ENCODE assay signal across 8 cellular contexts in the genomic region with DNA sequence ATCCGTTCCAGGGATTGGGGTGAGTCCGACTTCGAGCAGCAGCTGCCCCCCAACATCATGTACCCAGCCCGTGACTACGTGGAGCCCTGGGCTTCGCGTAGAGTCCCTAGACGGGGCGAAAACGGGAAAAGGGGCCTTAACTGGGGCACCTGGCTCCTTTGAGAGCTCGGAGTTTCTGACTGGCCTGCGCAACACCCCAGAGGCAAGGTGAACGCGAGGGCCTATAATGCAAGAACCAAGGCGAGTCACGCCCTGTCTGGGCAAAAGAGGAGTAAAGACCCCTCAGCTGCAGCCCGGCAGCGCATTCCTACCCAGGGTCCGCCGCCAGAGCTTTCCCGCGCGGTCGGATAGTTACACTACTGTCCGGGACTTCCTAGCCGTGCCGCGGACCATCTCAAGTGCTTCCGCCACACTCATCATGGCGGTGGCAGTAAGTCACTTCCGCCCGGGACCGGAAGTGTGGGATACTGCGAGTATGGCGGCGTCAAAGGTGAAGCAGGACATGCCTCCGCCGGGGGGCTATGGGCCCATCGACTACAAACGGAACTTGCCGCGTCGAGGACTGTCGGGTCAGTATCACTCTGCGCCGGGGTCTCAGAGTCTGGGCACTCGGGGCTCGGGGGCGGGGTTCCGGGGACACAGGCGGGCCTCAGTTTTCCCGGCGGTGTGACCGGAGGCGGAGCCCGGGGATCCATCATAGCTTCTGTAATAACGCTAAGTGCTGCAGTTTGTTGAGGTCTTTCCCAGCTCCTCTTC. TPM values are rescaled to one million over a fixed set of nuclear protein-coding genes. Genes with fewer than 3 reads are reported as not detected.
DNase-seq lines count a peak whose midpoint lies in the region; ATAC-seq lines count a peak whose summit lies in the region.

A gene (plus strand): TSS at position 462 of the 756 bp plus-strand sequence. CDS start 14 bp downstream, at position 476.

- H3K4me1 Mint-ChIP-seq in activated naive CD4-positive, alpha-beta T cell treated with anti-CD3 and anti-CD28 coated beads, Interleukin-2, amount 10 ng/mL, durations not matched to agents 7 days and 5 days = peaks cover 36% of the 10 kb centered on the region

- H3K36me3 ChIP-seq in SK-N-MC (ENCODE audit: insufficient read depth, low read length) = peaks cover 18% of the 10 kb centered on the region; the same call in 1 of the 2 replicates

- H3K4me3 ChIP-seq in SK-N-MC = peak within 1 kb of the TSS; percentile 99

- H3K9ac ChIP-seq in SK-N-MC (ENCODE audit: insufficient read length) = peak within 1 kb of the TSS; percentile 71

- CTCF ChIA-PET in activated naive CD4-positive, alpha-beta T cell treated with anti-CD3 and anti-CD28 coated beads, Interleukin-2, amount 10 ng/mL, durations not matched to agents 7 days and 5 days (lab: Charles Lee) = interaction anchor here (0.9 to 1.5 kb wide), 4 partner anchors 16 to 155 kb away, joined by 3 to 4 read pairs (median 3); no protein-coding TSS in a partner anchor

- H3K4me3 Mint-ChIP-seq in activated naive CD4-positive, alpha-beta T cell treated with anti-CD3 and anti-CD28 coated beads, Interleukin-2, amount 10 ng/mL, durations not matched to agents 7 days and 5 days = peak within 1 kb of the TSS; percentile 92

- H3K27me3 Mint-ChIP-seq in activated naive CD4-positive, alpha-beta T cell treated with anti-CD3 and anti-CD28 coated beads, Interleukin-2, amount 10 ng/mL, durations not matched to agents 7 days and 5 days = no peaks in the 10 kb centered on the region

- peak; percentile 81 for ATAC-seq in HG02571 (IDR thresholded peaks at IDR 0.05; ENCODE audit: unreplicated experiment)

- no peaks in the 10 kb centered on the region for H3K9me3 ChIP-seq in SK-N-MC (ENCODE audit: low read depth, low read length)

- H3K36me3 Mint-ChIP-seq in activated naive CD4-positive, alpha-beta T cell treated with anti-CD3 and anti-CD28 coated beads, Interleukin-2, amount 10 ng/mL, durations not matched to agents 7 days and 5 days = peaks cover 33% of the 10 kb centered on the region

- DNase-seq in GM04504 (ENCODE audit: low read depth) = peak; percentile 82
- DNase-seq in NCI-H1048 (lab: John Stamatoyannopoulos, UW) = peak; percentile 48
- DNase-seq in SK-N-MC (ENCODE audit: low read depth, low spot score) = peak; percentile 34
- peak; percentile 95 for DNase-seq in activated naive CD4-positive, alpha-beta T cell treated with anti-CD3 and anti-CD28 coated beads, Interleukin-2, amount 10 ng/mL, durations not matched to agents 7 days and 5 days
- DNase-seq in glomerular endothelial cell (ENCODE audit: extremely low read depth, low read depth, low spot score) = peak; percentile 67
- peak; percentile 22 to 93 (median 84) for DNase-seq in nucleus accumbens (lab: John Stamatoyannopoulos, UW)
- DNase-seq in superior temporal gyrus (ENCODE audit: extremely low spot score) = peak; percentile 97

- H3K9me3 Mint-ChIP-seq in activated naive CD4-positive, alpha-beta T cell treated with anti-CD3 and anti-CD28 coated beads, Interleukin-2, amount 10 ng/mL, durations not matched to agents 7 days and 5 days = no peaks in the 10 kb centered on the region

- peak within 1 kb of the TSS; percentile 94 for H3K27ac Mint-ChIP-seq in activated naive CD4-positive, alpha-beta T cell treated with anti-CD3 and anti-CD28 coated beads, Interleukin-2, amount 10 ng/mL, durations not matched to agents 7 days and 5 days

- H3K27ac ChIP-seq in SK-N-MC = peak within 1 kb of the TSS; percentile 25

RNA-seq across cellular contexts. Expression of the gene that starts here (rescaled TPM):
- 60.2 and 111 TPM in 2 replicates for total RNA-seq in glomerular endothelial cell

Comparison
In these comparisons a context has a peak if more than half of its experiments do, and no peak if none do; other contexts are left out.
1. Peak in every context shown above with its lines: DNase-seq, ATAC-seq, H3K4me3 ChIP-seq and H3K27ac ChIP-seq.
2. DNase-seq: peak in every context shown above with its lines; median percentile 97 in superior temporal gyrus; 95 in activated naive CD4-positive, alpha-beta T cell treated with anti-CD3 and anti-CD28 coated beads, Interleukin-2, amount 10 ng/mL, durations not matched to agents 7 days and 5 days; 84 in nucleus accumbens; 82 in GM04504; 67 in glomerular endothelial cell; 48 in NCI-H1048; 34 in SK-N-MC.